Comparison of ENCODE assay signal across 9 cellular contexts in the genomic region with DNA sequence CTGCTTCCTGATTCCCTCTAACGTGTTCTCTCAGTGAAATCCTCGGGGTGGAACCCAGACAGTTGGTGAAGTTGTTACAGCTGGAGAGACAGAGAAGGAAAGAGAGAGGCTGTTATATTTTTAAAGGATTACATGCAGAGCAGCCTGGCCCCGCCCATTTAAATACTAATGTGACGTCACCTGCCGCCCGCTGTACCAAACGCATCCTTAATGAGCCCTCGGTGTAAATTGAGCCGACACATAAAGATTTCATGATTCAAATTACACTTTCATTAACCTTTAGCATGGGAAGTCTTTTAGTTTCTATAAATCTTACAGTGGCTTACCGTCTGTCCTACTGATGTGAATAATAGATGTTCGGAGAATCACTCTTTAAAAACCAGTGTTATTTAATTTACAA.
DNase-seq lines count a peak whose midpoint lies in the region; ATAC-seq lines count a peak whose summit lies in the region.
"Had no signal": no experiment of that assay in that cellular context is flagged by ENCODE, and none has a peak within 500 bp of the region (broad histone marks: within the 10 kb centered on the region; RNA-seq: fewer than 3 reads in every experiment).

No MANE protein-coding gene starts in this region.

- peak overlapping the region; percentile 69 for H3K18ac ChIP-seq in mesendoderm (ENCODE audit: low read length)

- DNase-seq in DMS79 treated with DMSO at 0.1 percent for 48 hours (lab: John Stamatoyannopoulos, UW) (peak; percentile 87), NCI-H1092 treated with DMSO at 0.1 percent for 48 hours (lab: John Stamatoyannopoulos, UW) (peak; percentile 62), SK-N-MC (ENCODE audit: low read depth, low spot score) (no peak), mesendoderm (peak; percentile 25), middle frontal gyrus (ENCODE audit: extremely low spot score, low spot score) (no peak)
- DNase-seq in stimulated activated naive CD8-positive, alpha-beta T cell treated with anti-CD3 and anti-CD28 coated beads, Interleukin-15, amount 100 ng/mL, for 72 hours: no peak
- DNase-seq: activated CD4-positive, alpha-beta memory T cell treated with anti-CD3 and anti-CD28 coated beads, Interleukin-2, amount 10 ng/mL, durations not matched to agents 7 days and 5 days had no signal

- H3K79me2 ChIP-seq in mesendoderm (ENCODE audit: control insufficient read depth, insufficient read depth, low read length): no peaks in the 10 kb centered on the region

- no peak overlapping the region for H3K27ac Mint-ChIP-seq in stimulated activated naive CD8-positive, alpha-beta T cell treated with anti-CD3 and anti-CD28 coated beads, Interleukin-15, amount 100 ng/mL, for 72 hours
- H3K27ac Mint-ChIP-seq: activated CD4-positive, alpha-beta memory T cell treated with anti-CD3 and anti-CD28 coated beads, Interleukin-2, amount 10 ng/mL, durations not matched to agents 7 days and 5 days had no signal

- no peak for ATAC-seq in GM21447 (IDR thresholded peaks at IDR 0.05; ENCODE audit: unreplicated experiment)
- ATAC-seq in HG02623 (IDR thresholded peaks at IDR 0.05; ENCODE audit: unreplicated experiment): no peak
- no peak for ATAC-seq in stimulated activated naive CD8-positive, alpha-beta T cell treated with anti-CD3 and anti-CD28 coated beads, Interleukin-15, amount 100 ng/mL, for 72 hours

- H3K56ac ChIP-seq in mesendoderm (ENCODE audit: low read length): no peak overlapping the region

- H3K4me1 ChIP-seq in mesendoderm (ENCODE audit: control insufficient read depth, low read depth, low read length): peaks cover 16% of the 10 kb centered on the region

- no CpG with 5 or more reads among the region's 11 CpGs for WGBS in mesendoderm (ENCODE audit: extremely low coverage, insufficient coverage, low lambda C conversion rate)

- no peak overlapping the region for H3K23ac ChIP-seq in mesendoderm (ENCODE audit: low read length)

- peak overlapping the region; percentile 62; the same call in 1 of the 2 replicates for H3K27ac ChIP-seq in SK-N-MC
- no peak overlapping the region for H3K27ac ChIP-seq in mesendoderm (ENCODE audit: low read depth, low read length)

- no peak overlapping the region for H2AK5ac ChIP-seq in mesendoderm (ENCODE audit: low read length)

- H3K9me3 Mint-ChIP-seq in stimulated activated naive CD8-positive, alpha-beta T cell treated with anti-CD3 and anti-CD28 coated beads, Interleukin-15, amount 100 ng/mL, for 72 hours: no peaks in the 10 kb centered on the region
- H3K9me3 Mint-ChIP-seq: activated CD4-positive, alpha-beta memory T cell treated with anti-CD3 and anti-CD28 coated beads, Interleukin-2, amount 10 ng/mL, durations not matched to agents 7 days and 5 days had no signal

- no peak overlapping the region for H3K4me3 Mint-ChIP-seq in stimulated activated naive CD8-positive, alpha-beta T cell treated with anti-CD3 and anti-CD28 coated beads, Interleukin-15, amount 100 ng/mL, for 72 hours
- H3K4me3 Mint-ChIP-seq: activated CD4-positive, alpha-beta memory T cell treated with anti-CD3 and anti-CD28 coated beads, Interleukin-2, amount 10 ng/mL, durations not matched to agents 7 days and 5 days had no signal

- H4K8ac ChIP-seq in mesendoderm (ENCODE audit: low read depth, low read length): no peak overlapping the region

- H3K36me3 ChIP-seq in SK-N-MC (ENCODE audit: insufficient read depth, low read length) (no peaks in the 10 kb centered on the region), mesendoderm (ENCODE audit: control insufficient read depth, insufficient read depth, low read length) (no peaks in the 10 kb centered on the region)

- H3K27me3 Mint-ChIP-seq in stimulated activated naive CD8-positive, alpha-beta T cell treated with anti-CD3 and anti-CD28 coated beads, Interleukin-15, amount 100 ng/mL, for 72 hours: no peaks in the 10 kb centered on the region
- H3K27me3 Mint-ChIP-seq: activated CD4-positive, alpha-beta memory T cell treated with anti-CD3 and anti-CD28 coated beads, Interleukin-2, amount 10 ng/mL, durations not matched to agents 7 days and 5 days had no signal

- no peaks in the 10 kb centered on the region for H3K79me1 ChIP-seq in mesendoderm (ENCODE audit: low read length)

- H2BK120ac ChIP-seq in mesendoderm (ENCODE audit: low read depth, low read length): no peak overlapping the region

- no peaks in the 10 kb centered on the region for H3K9me3 ChIP-seq in SK-N-MC (ENCODE audit: low read depth, low read length)

- H3K9ac ChIP-seq in SK-N-MC (ENCODE audit: insufficient read length) (no peak overlapping the region), mesendoderm (ENCODE audit: low read length) (no peak overlapping the region)

- no peak overlapping the region for H3K4me2 ChIP-seq in mesendoderm (ENCODE audit: low read length)

- H3K4me3 ChIP-seq in SK-N-MC: peak overlapping the region; percentile 62
- H3K4me3 ChIP-seq in mesendoderm (ENCODE audit: low read length): no peak overlapping the region

- peaks cover 5% of the 10 kb centered on the region for H3K4me1 Mint-ChIP-seq in stimulated activated naive CD8-positive, alpha-beta T cell treated with anti-CD3 and anti-CD28 coated beads, Interleukin-15, amount 100 ng/mL, for 72 hours
- H3K4me1 Mint-ChIP-seq: activated CD4-positive, alpha-beta memory T cell treated with anti-CD3 and anti-CD28 coated beads, Interleukin-2, amount 10 ng/mL, durations not matched to agents 7 days and 5 days had no signal

- no peaks in the 10 kb centered on the region for H3K27me3 ChIP-seq in mesendoderm (ENCODE audit: insufficient read depth, low read length, poor library complexity)

- no peak overlapping the region for H2BK15ac ChIP-seq in mesendoderm (replicated peaks; ENCODE audit: low read depth)

- H2BK5ac ChIP-seq in mesendoderm (ENCODE audit: low read length): no peak overlapping the region

- H3K4ac ChIP-seq in mesendoderm (ENCODE audit: low read depth, low read length): no peak overlapping the region

- H4K5ac ChIP-seq in mesendoderm (ENCODE audit: low read length): no peak overlapping the region

Comparison
In these comparisons a context has a peak if more than half of its experiments do, and no peak if none do; other contexts are left out.
1. DNase-seq: peak in DMS79 treated with DMSO at 0.1 percent for 48 hours (single experiment), NCI-H1092 treated with DMSO at 0.1 percent for 48 hours (single experiment) and mesendoderm (single experiment); none in SK-N-MC (single experiment), middle frontal gyrus (single experiment) and stimulated activated naive CD8-positive, alpha-beta T cell treated with anti-CD3 and anti-CD28 coated beads, Interleukin-15, amount 100 ng/mL, for 72 hours (0 of 2).